17 cellular contexts compared by ENCODE assay signal in the genomic region with DNA sequence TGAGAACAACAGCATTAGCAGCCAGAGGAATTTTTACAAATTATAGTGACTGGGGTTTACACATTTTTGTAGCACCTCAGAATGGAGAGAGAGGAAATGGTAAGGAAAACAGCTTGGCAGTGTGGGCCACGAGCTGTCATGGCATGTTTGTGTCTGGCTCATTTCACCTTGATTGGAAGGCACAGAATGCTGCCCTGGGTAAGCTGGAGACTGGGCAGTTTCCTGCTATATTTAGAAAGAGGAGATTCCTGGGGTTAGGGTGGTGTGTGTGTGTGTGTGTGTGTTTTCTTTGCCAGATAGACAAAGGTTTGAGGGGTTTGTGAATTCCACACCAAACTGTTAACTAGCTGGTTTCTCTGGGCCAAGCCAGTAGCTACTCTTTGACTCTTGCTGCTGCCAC. TPM values are rescaled to one million over a fixed set of nuclear protein-coding genes. Genes with fewer than 3 reads are reported as not detected.
DNase-seq lines count a peak whose midpoint lies in the region; ATAC-seq, FAIRE-seq and TF ChIP-seq lines count a peak whose summit lies in the region.
"Had no signal": no experiment of that assay in that cellular context is flagged by ENCODE, and none has a peak within 500 bp of the region (broad histone marks: within the 10 kb centered on the region; RNA-seq: fewer than 3 reads in every experiment).

No MANE protein-coding gene starts in this region.

- H3K9ac ChIP-seq in skeletal muscle tissue (ENCODE audit: low read depth in 1 of 3, low read length in 3 of 3): peak overlapping the region in 1 of 3 donors; percentile 16

- no peak for TF ChIP-seq CTCF in bronchial epithelial cell (IDR thresholded peaks at IDR 0.05; ENCODE audit: insufficient read depth, low read length, severe bottlenecking)

- H3K4me3 Mint-ChIP-seq in immature natural killer cell: peak overlapping the region; percentile 41 to 65 (median 56)
- H3K4me3 Mint-ChIP-seq: activated CD4-positive, alpha-beta memory T cell treated with anti-CD3 and anti-CD28 coated beads, Interleukin-2, amount 10 ng/mL, durations not matched to agents 7 days and 5 days; neural crest cell had no signal

- peak overlapping the region; percentile 10 for H3K27ac ChIP-seq in skeletal muscle tissue (ENCODE audit: low read depth, low read length)
- H3K27ac ChIP-seq: 22Rv1, gastrocnemius medialis, HL-60 had no signal

- H3K4me1 Mint-ChIP-seq in immature natural killer cell: peaks cover 94 to 96% of the 10 kb centered on the region in 2 donors

- H3K4me3 ChIP-seq in bronchial epithelial cell (ENCODE audit: low read depth, low read length): no peak overlapping the region
- H3K4me3 ChIP-seq in skeletal muscle tissue (ENCODE audit: low read length in 3 of 3): no peak overlapping the region
- H3K4me3 ChIP-seq: gastrocnemius medialis, tibial artery had no signal

- H3K9me3 Mint-ChIP-seq in immature natural killer cell: no peaks in the 10 kb centered on the region
- H3K9me3 Mint-ChIP-seq: activated CD4-positive, alpha-beta memory T cell treated with anti-CD3 and anti-CD28 coated beads, Interleukin-2, amount 10 ng/mL, durations not matched to agents 7 days and 5 days; neural crest cell had no signal

- peaks cover 30 to 39% (median 33%) of the 10 kb centered on the region in 3 donors for H3K4me1 ChIP-seq in skeletal muscle tissue (ENCODE audit: control insufficient read depth in 3 of 3, insufficient read depth in 3 of 3, low read length in 3 of 3)

- FAIRE-seq in bronchial epithelial cell (lab: Jason Lieb, UNC): no peak

- peaks cover 0 to 3% (median 0%) of the 10 kb centered on the region in 3 donors for H3K36me3 Mint-ChIP-seq in immature natural killer cell

- TF ChIP-seq POLR2A in GM18505 (IDR thresholded peaks at IDR 0.05; ENCODE audit: borderline replicate concordance, extremely low read depth, insufficient read depth, insufficient read length): no peak

- peaks cover 3 to 7% (median 3%) of the 10 kb centered on the region in 3 donors for H3K27me3 Mint-ChIP-seq in immature natural killer cell (ENCODE audit: low read depth in 3 of 3)
- H3K27me3 Mint-ChIP-seq: activated CD4-positive, alpha-beta memory T cell treated with anti-CD3 and anti-CD28 coated beads, Interleukin-2, amount 10 ng/mL, durations not matched to agents 7 days and 5 days had no signal

- peak overlapping the region; percentile 60 to 87 (median 84) for H3K27ac Mint-ChIP-seq in immature natural killer cell
- H3K27ac Mint-ChIP-seq: activated CD4-positive, alpha-beta memory T cell treated with anti-CD3 and anti-CD28 coated beads, Interleukin-2, amount 10 ng/mL, durations not matched to agents 7 days and 5 days had no signal

- no peaks in the 10 kb centered on the region for H3K27me3 ChIP-seq in bronchial epithelial cell (ENCODE audit: control insufficient read depth, insufficient read depth, low read length)
- no peaks in the 10 kb centered on the region for H3K27me3 ChIP-seq in skeletal muscle tissue (ENCODE audit: control insufficient read depth in 3 of 3, insufficient read depth in 3 of 3, low read length in 3 of 3)
- H3K27me3 ChIP-seq: gastrocnemius medialis, tibial artery had no signal

- H3K9me3 ChIP-seq in skeletal muscle tissue (ENCODE audit: control insufficient read depth in 3 of 3, low read length in 3 of 3): no peaks in the 10 kb centered on the region
- H3K9me3 ChIP-seq: gastrocnemius medialis, tibial artery had no signal

- no peaks in the 10 kb centered on the region for H3K36me3 ChIP-seq in bronchial epithelial cell (ENCODE audit: control insufficient read depth, insufficient read depth, low read length)
- no peaks in the 10 kb centered on the region for H3K36me3 ChIP-seq in skeletal muscle tissue (ENCODE audit: control insufficient read depth in 3 of 3, insufficient read depth in 3 of 3, low read length in 3 of 3)
- H3K36me3 ChIP-seq: gastrocnemius medialis, tibial artery had no signal

- DNase-seq in DMS53 (lab: John Stamatoyannopoulos, UW): peak; percentile 41
- DNase-seq in DMS53 treated with DMSO at 0.1 percent for 48 hours (lab: John Stamatoyannopoulos, UW; ENCODE audit: unreplicated experiment): no peak
- peak; percentile 61 for DNase-seq in bronchial epithelial cell (ENCODE audit: low read depth)
- DNase-seq in immature natural killer cell: no peak
- no peak for DNase-seq in activated CD4-positive, alpha-beta T cell treated with anti-CD3 and anti-CD28 coated beads for 4 hours
- DNase-seq: activated CD4-positive, alpha-beta memory T cell treated with anti-CD3 and anti-CD28 coated beads, Interleukin-2, amount 10 ng/mL, durations not matched to agents 7 days and 5 days; gastrocnemius medialis; NCI-H1436 treated with DMSO at 0.1 percent for 48 hours; PC-3; stimulated activated CD4-positive, alpha-beta T cell treated with anti-CD3 and anti-CD28 coated beads, Interleukin-4, amount 100 ng/mL, for 4 hours; tibial artery had no signal

- ATAC-seq in GM19328 (IDR thresholded peaks at IDR 0.05; ENCODE audit: unreplicated experiment): no peak
- ATAC-seq in GM18505 (IDR thresholded peaks at IDR 0.05; ENCODE audit: unreplicated experiment): no peak
- ATAC-seq: PC-3 had no signal

RNA-seq across cellular contexts. Expression of a gene that starts 9.0 kb away (rescaled TPM):
- total RNA-seq in bronchial epithelial cell (17.1 and 23.8 TPM in 2 replicates), skeletal muscle tissue (28.7 TPM)
- polyA plus RNA-seq in immature natural killer cell: 10 to 100 TPM; 14.5 to 43.7 (median 17.6) TPM

Comparison
In these comparisons a context has a peak if more than half of its experiments do, and no peak if none do; other contexts are left out.
1. DNase-seq: peak in DMS53 (single experiment) and bronchial epithelial cell (single experiment); none in DMS53 treated with DMSO at 0.1 percent for 48 hours (single experiment), immature natural killer cell (0 of 3) and activated CD4-positive, alpha-beta T cell treated with anti-CD3 and anti-CD28 coated beads for 4 hours (0 of 2).